In the genomic region with DNA sequence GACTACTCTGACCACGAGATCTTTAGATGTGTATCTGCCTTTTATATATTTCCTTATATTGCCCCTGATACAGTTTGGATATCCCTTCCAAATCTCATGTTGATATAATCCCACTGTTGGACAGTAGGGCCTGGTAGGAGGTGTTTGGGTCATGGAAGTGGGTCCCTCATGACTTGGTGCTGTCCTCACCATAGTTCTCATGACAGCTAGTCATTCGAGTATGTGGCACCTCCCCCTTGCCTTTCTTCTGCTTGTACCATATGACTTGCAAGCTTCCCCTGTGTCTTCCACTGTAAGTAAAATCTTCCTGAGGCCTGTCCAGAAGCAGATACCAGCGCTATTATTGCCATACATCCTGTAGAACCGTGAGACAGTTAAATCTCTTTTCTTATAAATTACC, we compare ENCODE assay signal across 27 cellular contexts.
"Had no signal": no experiment of that assay in that cellular context is flagged by ENCODE, and none has a peak within 500 bp of the region (broad histone marks: within the 10 kb centered on the region; RNA-seq: fewer than 3 reads in every experiment).

No MANE protein-coding gene starts in this region.

- H2AFZ ChIP-seq: parathyroid adenoma had no signal

- H3K27me3 ChIP-seq: neutrophil, ovary, right lobe of liver, sigmoid colon, stomach, thyroid gland, tibial nerve, upper lobe of left lung, vagina had no signal

- H3K9ac ChIP-seq: parathyroid adenoma had no signal

- H3K9me3 ChIP-seq: neutrophil, ovary, psoas muscle, right lobe of liver, sigmoid colon, stomach, thoracic aorta, thyroid gland, tibial nerve, upper lobe of left lung, vagina had no signal

- FAIRE-seq: small intestine, urothelium cell line had no signal

- DNase-seq: naive thymus-derived CD8-positive, alpha-beta T cell; nephron progenitor cell; nucleus accumbens; ovary; posterior cingulate gyrus; psoas muscle; right cardiac atrium; right lobe of liver; sigmoid colon; small intestine; stimulated activated CD4-positive, alpha-beta T cell treated with anti-CD3 and anti-CD28 coated beads, Interleukin-15, amount 100 ng/mL, for 24 hours; stimulated activated CD4-positive, alpha-beta T cell treated with anti-CD3 and anti-CD28 coated beads, Interleukin-2, amount 100 ng/mL, for 24 hours; stimulated activated CD4-positive, alpha-beta T cell treated with anti-CD3 and anti-CD28 coated beads, Interleukin-2, amount 100 ng/mL, for 48 hours; stimulated activated CD4-positive, alpha-beta T cell treated with anti-CD3 and anti-CD28 coated beads, Interleukin-4, amount 100 ng/mL, for 24 hours; stimulated activated naive B cell treated with anti-CD40 and anti-IgM and Interleukin-4, amounts not matched to agents 10 μg/mL and 1 μg/mL and 100 μg/mL, for 72 hours; stimulated activated naive CD4-positive, alpha-beta T cell treated with Interleukin-2 at 50 U/mL for 16 hours; stomach; thyroid gland; upper lobe of left lung had no signal

- ATAC-seq: naive thymus-derived CD8-positive, alpha-beta T cell; natural killer cell treated with Interleukin-12 subunit alpha and Interleukin-12 subunit beta and Interleukin-15 and Interleukin-18, amount 100 ng/mL, for 72 hours; psoas muscle; right cardiac atrium; right lobe of liver; stimulated activated effector memory CD8-positive, alpha-beta T cell treated with anti-CD3 and anti-CD28 coated beads, Interleukin-12 subunit alpha, Interleukin-12 subunit beta, amount 100 ng/mL, for 72 hours; stimulated activated naive B cell treated with anti-CD40 and anti-IgM and Interleukin-4, amounts not matched to agents 10 μg/mL and 1 μg/mL and 100 μg/mL, for 72 hours had no signal

- H3K4me3 ChIP-seq: ovary, psoas muscle, right lobe of liver, sigmoid colon, stomach, thoracic aorta, thyroid gland, tibial nerve, upper lobe of left lung, vagina had no signal

- H3K27ac ChIP-seq: neutrophil, ovary, parathyroid adenoma, psoas muscle, right lobe of liver, sigmoid colon, stomach, thoracic aorta, thyroid gland, tibial nerve, upper lobe of left lung, vagina had no signal

- H3K4me1 ChIP-seq: parathyroid adenoma, psoas muscle, right lobe of liver, sigmoid colon, stomach, tibial nerve, upper lobe of left lung, vagina had no signal

- H3K79me2 ChIP-seq: parathyroid adenoma had no signal

- H3K36me3 ChIP-seq: neutrophil, ovary, right lobe of liver, sigmoid colon, stomach, thoracic aorta, thyroid gland, tibial nerve, upper lobe of left lung, vagina had no signal
